ENCODE assay signal across 9 cellular contexts in genomic region chr4:112895785-112896184, GRCh38.
DNase-seq lines count a peak whose midpoint lies in the region; ATAC-seq and TF ChIP-seq lines count a peak whose summit lies in the region.
"Had no signal": no experiment of that assay in that cellular context is flagged by ENCODE, and none has a peak within 500 bp of the region (broad histone marks: within the 10 kb centered on the region; RNA-seq: fewer than 3 reads in every experiment).

No MANE protein-coding gene starts in this region.

- ATAC-seq in GM18502 (IDR thresholded peaks at IDR 0.05; ENCODE audit: poor library complexity, unreplicated experiment): peak; percentile 71
- ATAC-seq in HG02870 (IDR thresholded peaks at IDR 0.05; ENCODE audit: unreplicated experiment): peak; percentile 83
- ATAC-seq in HG02938 (IDR thresholded peaks at IDR 0.05; ENCODE audit: unreplicated experiment): no peak
- ATAC-seq in GM18861 (IDR thresholded peaks at IDR 0.05; ENCODE audit: unreplicated experiment): no peak

- H3K27ac ChIP-seq in dorsolateral prefrontal cortex (peak overlapping the region; percentile 77 to 98 (median 92)), PC-9 (no peak overlapping the region)

- peak overlapping the region; percentile 99 for H3K27ac Mint-ChIP-seq in nephron progenitor cell
- no peak overlapping the region for H3K27ac Mint-ChIP-seq in activated T-helper 2 cell treated with anti-CD3 and anti-CD28 coated beads, Interferon-gamma antibody, Interleukin-2, Interleukin-4, amounts not matched to agents 10 μg/mL and 5 μg/mL and 100 μg/mL, durations not matched to agents 14 hours and 24 hours and 36 hours

- peaks cover 72% of the 10 kb centered on the region for H3K4me1 Mint-ChIP-seq in nephron progenitor cell
- no peaks in the 10 kb centered on the region for H3K4me1 Mint-ChIP-seq in activated T-helper 2 cell treated with anti-CD3 and anti-CD28 coated beads, Interferon-gamma antibody, Interleukin-2, Interleukin-4, amounts not matched to agents 10 μg/mL and 5 μg/mL and 100 μg/mL, durations not matched to agents 14 hours and 24 hours and 36 hours (ENCODE audit: low read depth)

- no peaks in the 10 kb centered on the region for H3K4me1 ChIP-seq in PC-9 (replicated peaks; ENCODE audit: insufficient read depth)
- H3K4me1 ChIP-seq: Peyer's patch had no signal

- no peak overlapping the region for H3K4me2 ChIP-seq in PC-9

- DNase-seq in dorsolateral prefrontal cortex (peak in 6 of 10 donors; percentile 30 to 72 (median 57)), nephron progenitor cell (peak; percentile 31), PC-9 (no peak)
- DNase-seq in activated T-helper 2 cell treated with anti-CD3 and anti-CD28 coated beads, Interferon-gamma antibody, Interleukin-2, Interleukin-4, amounts not matched to agents 10 μg/mL and 5 μg/mL and 100 μg/mL, durations not matched to agents 14 hours and 24 hours and 36 hours (ENCODE audit: low spot score): no peak
- DNase-seq: Peyer's patch had no signal

- H3K36me3 Mint-ChIP-seq in nephron progenitor cell (ENCODE audit: low read depth): no peaks in the 10 kb centered on the region
- no peaks in the 10 kb centered on the region for H3K36me3 Mint-ChIP-seq in activated T-helper 2 cell treated with anti-CD3 and anti-CD28 coated beads, Interferon-gamma antibody, Interleukin-2, Interleukin-4, amounts not matched to agents 10 μg/mL and 5 μg/mL and 100 μg/mL, durations not matched to agents 14 hours and 24 hours and 36 hours (ENCODE audit: low read depth)

- peaks cover 4% of the 10 kb centered on the region for H3K27me3 Mint-ChIP-seq in nephron progenitor cell (ENCODE audit: low read depth, poor library complexity)
- H3K27me3 Mint-ChIP-seq in activated T-helper 2 cell treated with anti-CD3 and anti-CD28 coated beads, Interferon-gamma antibody, Interleukin-2, Interleukin-4, amounts not matched to agents 10 μg/mL and 5 μg/mL and 100 μg/mL, durations not matched to agents 14 hours and 24 hours and 36 hours (ENCODE audit: low read depth): peaks cover 19% of the 10 kb centered on the region

- H3K9me2 ChIP-seq in PC-9 (ENCODE audit: insufficient read depth): no peaks in the 10 kb centered on the region

- CTCF ChIA-PET in PC-9 (lab: Charles Lee): no interaction called here

- H3K27me3 ChIP-seq in dorsolateral prefrontal cortex (no peaks in the 10 kb centered on the region), PC-9 (ENCODE audit: insufficient read depth, low read depth) (no peaks in the 10 kb centered on the region)
- H3K27me3 ChIP-seq: Peyer's patch had no signal

- peak in 3 of 56 donors; percentile 10 to 13 (median 11) for TF ChIP-seq CTCF in dorsolateral prefrontal cortex (IDR thresholded peaks at IDR 0.05 in 54 of 56, conservative IDR thresholded peaks at IDR 0.05 in 2 of 56; ENCODE audit: low read depth in 1 of 56, partially characterized antibody in 56 of 56)
- TF ChIP-seq CTCF in nephron progenitor cell (IDR thresholded peaks at IDR 0.05): no peak
- TF ChIP-seq CTCF in PC-9 (conservative IDR thresholded peaks at IDR 0.05): no peak

- BruUV-seq in PC-9 (replicated peaks; lab: Mats Ljungman, UMichigan): no TSS peak

- H3K4me3 ChIP-seq in dorsolateral prefrontal cortex (peak overlapping the region in 10 of 59 donors; percentile 4 to 37 (median 19)), PC-9 (no peak overlapping the region)
- H3K4me3 ChIP-seq: Peyer's patch had no signal

- peak overlapping the region; percentile 60 for H3K4me3 Mint-ChIP-seq in nephron progenitor cell
- H3K4me3 Mint-ChIP-seq in activated T-helper 2 cell treated with anti-CD3 and anti-CD28 coated beads, Interferon-gamma antibody, Interleukin-2, Interleukin-4, amounts not matched to agents 10 μg/mL and 5 μg/mL and 100 μg/mL, durations not matched to agents 14 hours and 24 hours and 36 hours (ENCODE audit: low read depth): no peak overlapping the region

- no peak overlapping the region for H2AFZ ChIP-seq in PC-9

- H4K20me1 ChIP-seq in PC-9 (ENCODE audit: insufficient read depth): no peaks in the 10 kb centered on the region

- intact Hi-C loops in dorsolateral prefrontal cortex (cut with DNase I): loop anchor here (5.0 kb wide), 1 partner anchor 38 kb away; no protein-coding TSS in a partner anchor
- intact Hi-C loops in PC-9 (cut with micrococcal nuclease; ENCODE audit: unreplicated experiment): no loop called here
- intact Hi-C loops in activated T-helper 2 cell treated with anti-CD3 and anti-CD28 coated beads, Interferon-gamma antibody, Interleukin-2, Interleukin-4, amounts not matched to agents 10 μg/mL and 5 μg/mL and 100 μg/mL, durations not matched to agents 14 hours and 24 hours and 36 hours (cut with micrococcal nuclease): no loop called here

- H3K36me3 ChIP-seq in PC-9 (ENCODE audit: low read depth): no peaks in the 10 kb centered on the region
- H3K36me3 ChIP-seq: Peyer's patch had no signal

- no peaks in the 10 kb centered on the region for H3F3A ChIP-seq in PC-9 (ENCODE audit: insufficient read depth, low read depth)

- no peaks in the 10 kb centered on the region for H3K9me3 ChIP-seq in PC-9 (ENCODE audit: insufficient read depth, low read depth)
- H3K9me3 ChIP-seq: Peyer's patch had no signal

- no peaks in the 10 kb centered on the region for H3K9me3 Mint-ChIP-seq in nephron progenitor cell
- H3K9me3 Mint-ChIP-seq in activated T-helper 2 cell treated with anti-CD3 and anti-CD28 coated beads, Interferon-gamma antibody, Interleukin-2, Interleukin-4, amounts not matched to agents 10 μg/mL and 5 μg/mL and 100 μg/mL, durations not matched to agents 14 hours and 24 hours and 36 hours: no peaks in the 10 kb centered on the region

- no peaks in the 10 kb centered on the region for H3K79me2 ChIP-seq in PC-9 (ENCODE audit: low read depth)

- POLR2A ChIA-PET in PC-9 (lab: Charles Lee; ENCODE audit: unreplicated experiment): interaction anchor here (0.7 kb wide), 1 partner anchor 274 kb away, joined by 4 read pairs; no protein-coding TSS in a partner anchor

Comparison
In these comparisons a context has a peak if more than half of its experiments do, and no peak if none do; other contexts are left out.
1. ATAC-seq: peak in GM18502 (single experiment) and HG02870 (single experiment); none in HG02938 (single experiment) and GM18861 (single experiment).
2. DNase-seq: peak in dorsolateral prefrontal cortex (6 of 10) and nephron progenitor cell (single experiment); none in PC-9 (0 of 2) and activated T-helper 2 cell treated with anti-CD3 and anti-CD28 coated beads, Interferon-gamma antibody, Interleukin-2, Interleukin-4, amounts not matched to agents 10 μg/mL and 5 μg/mL and 100 μg/mL, durations not matched to agents 14 hours and 24 hours and 36 hours (single experiment).
3. intact Hi-C loops: an anchor here in dorsolateral prefrontal cortex (5.0 kb wide); none called in PC-9 and activated T-helper 2 cell treated with anti-CD3 and anti-CD28 coated beads, Interferon-gamma antibody, Interleukin-2, Interleukin-4, amounts not matched to agents 10 μg/mL and 5 μg/mL and 100 μg/mL, durations not matched to agents 14 hours and 24 hours and 36 hours.